Comparison of ENCODE assay signal across 1 cellular context in the genomic region with DNA sequence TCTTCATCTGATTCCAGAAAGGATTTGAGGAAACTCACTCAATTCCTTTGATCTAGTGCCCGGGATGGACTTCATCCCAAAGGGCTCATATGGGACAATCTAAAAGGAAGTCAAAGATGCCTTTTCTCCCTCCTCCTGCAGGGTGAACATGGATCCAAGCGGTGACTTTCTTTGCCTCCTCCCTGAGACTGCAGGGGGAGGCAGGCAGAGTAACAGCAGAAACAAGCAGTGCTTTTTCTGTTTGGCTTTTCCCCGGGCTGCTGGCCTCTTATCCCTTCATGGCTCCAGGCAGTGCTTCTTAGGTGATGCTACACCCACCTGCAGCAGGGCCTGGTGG.
TF ChIP-seq lines count a peak whose summit lies in the region.

No MANE protein-coding gene starts in this region.

TF ChIP-seq in SK-N-SH, 30 proteins besides CTCF, POLR2A, EP300 and RAD21 (continued from another document):
- TF ChIP-seq, protein P1, sequence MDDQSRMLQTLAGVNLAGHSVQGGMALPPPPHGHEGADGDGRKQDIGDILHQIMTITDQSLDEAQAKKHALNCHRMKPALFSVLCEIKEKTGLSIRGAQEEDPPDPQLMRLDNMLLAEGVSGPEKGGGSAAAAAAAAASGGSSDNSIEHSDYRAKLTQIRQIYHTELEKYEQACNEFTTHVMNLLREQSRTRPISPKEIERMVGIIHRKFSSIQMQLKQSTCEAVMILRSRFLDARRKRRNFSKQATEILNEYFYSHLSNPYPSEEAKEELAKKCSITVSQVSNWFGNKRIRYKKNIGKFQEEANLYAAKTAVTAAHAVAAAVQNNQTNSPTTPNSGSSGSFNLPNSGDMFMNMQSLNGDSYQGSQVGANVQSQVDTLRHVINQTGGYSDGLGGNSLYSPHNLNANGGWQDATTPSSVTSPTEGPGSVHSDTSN (IDR thresholded peaks at IDR 0.05) = no peak
- TF ChIP-seq NRF1 (IDR thresholded peaks at IDR 0.05; ENCODE audit: low read depth, low read length) (no peak), SIN3A (IDR thresholded peaks at IDR 0.05; ENCODE audit: borderline replicate concordance, low read depth, low read length) (no peak), SMC3 (IDR thresholded peaks at IDR 0.05; ENCODE audit: low read depth, low read length) (no peak), NFIC (IDR thresholded peaks at IDR 0.05; ENCODE audit: borderline replicate concordance) (no peak), TAF1 (IDR thresholded peaks at IDR 0.05; ENCODE audit: borderline replicate concordance, low read depth, low read length) (no peak), RXRA (IDR thresholded peaks at IDR 0.05; ENCODE audit: borderline replicate concordance, low read depth) (no peak), EZH2phosphoT487 (IDR thresholded peaks at IDR 0.05; ENCODE audit: borderline replicate concordance, low read depth) (no peak)
